8 cellular contexts compared by ENCODE assay signal in the genomic region with DNA sequence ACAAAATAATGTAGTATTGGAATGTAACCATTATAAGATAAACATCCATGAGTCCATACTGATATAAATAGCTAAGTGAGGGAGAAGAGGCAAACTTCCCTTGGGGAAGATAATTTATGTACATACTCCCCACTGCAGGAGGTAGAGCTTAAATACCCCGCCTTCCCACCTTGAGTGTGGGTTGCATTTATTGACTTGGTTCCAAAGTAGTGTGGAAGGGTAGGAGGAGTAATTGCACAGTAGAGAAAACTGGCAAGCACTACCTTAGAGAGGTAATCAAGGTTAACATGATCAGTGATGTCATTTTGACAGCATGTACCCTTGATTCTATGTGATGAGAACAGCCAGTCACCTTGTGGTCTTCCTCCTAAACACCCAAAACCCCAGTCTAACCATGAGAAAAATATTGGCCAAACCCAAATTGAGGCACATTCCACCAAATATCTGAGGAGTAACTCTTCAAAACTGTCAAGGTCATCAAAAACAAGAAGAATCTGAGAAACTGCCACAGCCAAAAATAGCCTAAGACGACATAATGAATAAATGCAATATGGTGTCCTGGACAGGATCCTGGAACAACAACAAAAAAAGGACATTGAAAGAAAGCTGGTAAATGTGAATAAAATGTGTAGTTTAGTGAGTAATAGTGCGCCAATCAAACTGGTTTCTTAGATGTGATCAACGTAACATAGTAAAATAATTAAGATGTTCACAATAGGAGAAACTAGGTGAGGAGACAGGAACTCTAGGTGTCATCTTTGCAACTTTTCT. TPM values are rescaled to one million over a fixed set of nuclear protein-coding genes. Genes with fewer than 3 reads are reported as not detected.
A peak's percentile ranks its signal among the peaks of the same experiment; 100 is the strongest.
DNase-seq lines count a peak whose midpoint lies in the region; ATAC-seq and TF ChIP-seq lines count a peak whose summit lies in the region.

No MANE protein-coding gene starts in this region.

- no peaks in the 10 kb centered on the region for H3K27me3 ChIP-seq in adrenal gland
- no peaks in the 10 kb centered on the region for H3K27me3 ChIP-seq in right lobe of liver
- H3K27me3 ChIP-seq in tibial nerve = no peaks in the 10 kb centered on the region

- H3K36me3 ChIP-seq in adrenal gland (replicated peaks in 1 of 2) (no peaks in the 10 kb centered on the region), right lobe of liver (no peaks in the 10 kb centered on the region), tibial nerve (peaks cover 0 to 6% (median 0%) of the 10 kb centered on the region in 3 donors)

- WGBS in adrenal gland, 4 donors = 36 to 42% (median 36%) methylated on average over 4 of the region's 4 CpGs
- 10% methylated on average over 3 of the region's 4 CpGs for WGBS in right lobe of liver (ENCODE audit: insufficient coverage, low coverage, low lambda C conversion rate, missing lambda C conversion rate)
- WGBS in tibial nerve, 2 donors = 42% methylated on average over 4 of the region's 4 CpGs

- H3K4me3 Mint-ChIP-seq in activated T-cell treated with anti-CD3 and anti-CD28 coated beads, Interleukin-2, amount 50 U/mL, for 72 hours = peak overlapping the region; percentile 90 to 93

- no peak for TF ChIP-seq CTCF in adrenal gland (IDR thresholded peaks at IDR 0.05)
- no peak for TF ChIP-seq CTCF in right lobe of liver (IDR thresholded peaks at IDR 0.05)
- TF ChIP-seq CTCF in tibial nerve (IDR thresholded peaks at IDR 0.05) = no peak

- peaks cover 35% of the 10 kb centered on the region for H3K4me1 Mint-ChIP-seq in activated T-cell treated with anti-CD3 and anti-CD28 coated beads, Interleukin-2, amount 50 U/mL, for 72 hours (ENCODE audit: low read depth)

- H3K4me1 ChIP-seq in adrenal gland (replicated peaks in 1 of 2) = peaks cover 7 to 25% of the 10 kb centered on the region in 2 donors
- peaks cover 0 to 9% (median 4%) of the 10 kb centered on the region in 4 donors for H3K4me1 ChIP-seq in right lobe of liver
- H3K4me1 ChIP-seq in tibial nerve = peaks cover 0 to 25% (median 3%) of the 10 kb centered on the region in 4 donors

- H3K36me3 Mint-ChIP-seq in activated T-cell treated with anti-CD3 and anti-CD28 coated beads, Interleukin-2, amount 50 U/mL, for 72 hours (ENCODE audit: insufficient read depth in 2 of 2) = peaks cover 3 to 9% of the 10 kb centered on the region in 2 donors

- intact Hi-C loops in adrenal gland (cut with DNase I) = no loop called here
- intact Hi-C loops in right lobe of liver (cut with DNase I) = no loop called here

- peak overlapping the region; percentile 82 for H3K27ac Mint-ChIP-seq in activated T-cell treated with anti-CD3 and anti-CD28 coated beads, Interleukin-2, amount 50 U/mL, for 72 hours

- no peaks in the 10 kb centered on the region for H3K27me3 Mint-ChIP-seq in activated T-cell treated with anti-CD3 and anti-CD28 coated beads, Interleukin-2, amount 50 U/mL, for 72 hours (ENCODE audit: low read depth)

- no peak for DNase-seq in activated T-cell treated with anti-CD3 and anti-CD28 coated beads, Interleukin-2, amount 50 U/mL, for 72 hours
- no peak for DNase-seq in activated T-cell treated with anti-CD3 and anti-CD28 coated beads, Interleukin-2, amount 50 U/mL, for 48 hours
- DNase-seq in adrenal gland (no peak), right lobe of liver (no peak), tibial nerve (ENCODE audit: low spot score in 2 of 2) (no peak), NCI-H1092 (lab: John Stamatoyannopoulos, UW) (no peak)

- no peaks in the 10 kb centered on the region for H3K9me3 Mint-ChIP-seq in activated T-cell treated with anti-CD3 and anti-CD28 coated beads, Interleukin-2, amount 50 U/mL, for 72 hours

- no peak for TF ChIP-seq POLR2A in adrenal gland (IDR thresholded peaks at IDR 0.05)
- TF ChIP-seq POLR2A in right lobe of liver (IDR thresholded peaks at IDR 0.05) = no peak
- TF ChIP-seq POLR2A in tibial nerve (IDR thresholded peaks at IDR 0.05) = no peak

- H3K4me3 ChIP-seq in adrenal gland = peak overlapping the region in 2 of 4 donors; percentile 91 to 92
- peak overlapping the region; percentile 79 to 89 (median 83) for H3K4me3 ChIP-seq in right lobe of liver
- peak overlapping the region; percentile 64 to 81 (median 71) for H3K4me3 ChIP-seq in tibial nerve

- no peak for ATAC-seq in activated T-cell treated with anti-CD3 and anti-CD28 coated beads, Interleukin-2, amount 50 U/mL, for 72 hours (replicated peaks in 1 of 2)
- ATAC-seq in right lobe of liver = no peak
- no peak for ATAC-seq in GM21825 (IDR thresholded peaks at IDR 0.05; ENCODE audit: unreplicated experiment)
- ATAC-seq in GM21423 (IDR thresholded peaks at IDR 0.05; ENCODE audit: unreplicated experiment) = no peak

- H3K27ac ChIP-seq in adrenal gland (peak overlapping the region; percentile 3 to 90 (median 75)), right lobe of liver (peak overlapping the region; percentile 57 to 65 (median 58)), tibial nerve (peak overlapping the region; percentile 44 to 88 (median 78))

- TF ChIP-seq EP300 in tibial nerve (IDR thresholded peaks at IDR 0.05) = no peak

- H3K9me3 ChIP-seq in adrenal gland (replicated peaks in 1 of 3) (no peaks in the 10 kb centered on the region), right lobe of liver (no peaks in the 10 kb centered on the region), tibial nerve (no peaks in the 10 kb centered on the region)

RNA-seq across cellular contexts. Expression of a gene that starts 0.8 kb away (rescaled TPM):
- 10 to 100 TPM; 70.1 to 78.6 TPM for total RNA-seq in activated T-cell treated with anti-CD3 and anti-CD28 coated beads, Interleukin-2, amount 50 U/mL, for 72 hours
- total RNA-seq in adrenal gland (10 to 100 TPM; 15.3 to 32.1 (median 23.6) TPM), right lobe of liver (10 to 100 TPM; 10.6 to 36.3 (median 12.5) TPM), tibial nerve (10 to 100 TPM; 19.4 to 27.9 (median 22.0) TPM)
- 10 to 100 TPM; 20.4 to 28.6 (median 27.8) TPM for polyA plus RNA-seq in adrenal gland
